Comparison of ENCODE assay signal across 12 cellular contexts in the genomic region with DNA sequence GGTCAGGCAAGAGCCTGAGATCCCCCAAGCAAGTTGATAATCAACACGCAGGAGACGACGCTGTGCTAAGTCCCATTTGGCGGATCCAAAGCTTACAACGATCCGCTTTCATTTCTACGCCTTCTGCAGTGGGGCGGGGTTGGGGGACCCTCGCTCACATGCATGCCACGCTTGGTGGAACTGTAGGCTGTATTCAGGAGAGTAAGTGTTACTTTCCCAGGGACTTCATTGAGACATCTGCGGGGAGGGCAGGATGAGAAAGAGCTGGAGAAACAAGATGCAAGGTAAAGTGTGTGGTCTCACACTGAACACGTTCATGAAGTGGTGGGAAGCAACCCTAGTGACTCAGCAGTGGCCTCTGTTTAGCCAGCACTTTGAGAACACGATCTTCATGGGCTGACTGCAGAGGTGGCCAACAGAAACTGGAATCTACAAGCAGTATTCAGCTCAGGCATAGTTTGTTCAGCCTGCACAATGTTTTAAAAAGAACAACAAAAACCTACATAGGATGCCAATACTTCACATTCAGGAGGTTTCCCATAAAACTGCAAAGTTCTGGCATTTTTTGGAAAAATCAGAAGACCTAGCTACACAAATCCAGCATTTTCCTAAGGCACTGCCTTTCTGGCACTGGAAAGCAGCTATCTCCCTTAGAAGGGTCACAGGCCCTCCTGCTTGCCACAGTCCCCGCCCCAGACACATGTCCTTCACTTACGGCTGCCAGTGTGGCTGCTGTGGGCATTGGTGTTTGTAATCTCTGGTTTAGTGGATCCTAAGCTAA.
A peak's percentile ranks its signal among the peaks of the same experiment; 100 is the strongest.
DNase-seq lines count a peak whose midpoint lies in the region; ATAC-seq, FAIRE-seq and TF ChIP-seq lines count a peak whose summit lies in the region.
"Had no signal": no experiment of that assay in that cellular context is flagged by ENCODE, and none has a peak within 500 bp of the region (broad histone marks: within the 10 kb centered on the region; RNA-seq: fewer than 3 reads in every experiment).

No MANE protein-coding gene starts in this region.

- H3K79me1 ChIP-seq in mesendoderm (ENCODE audit: low read length) (peaks cover 4% of the 10 kb centered on the region), mesenchymal stem cell (replicated peaks; ENCODE audit: low read length, poor library complexity, severe bottlenecking) (no peaks in the 10 kb centered on the region)

- H3K9me3 ChIP-seq in liver (ENCODE audit: control insufficient read depth in 4 of 4, low read length in 3 of 4) (no peaks in the 10 kb centered on the region), HepG2 (ENCODE audit: low read length) (no peaks in the 10 kb centered on the region), upper lobe of left lung (no peaks in the 10 kb centered on the region), mesenchymal stem cell (ENCODE audit: control insufficient read depth, low read length) (no peaks in the 10 kb centered on the region)

- H4K91ac ChIP-seq in mesenchymal stem cell (ENCODE audit: low read length) = no peak overlapping the region

- intact Hi-C loops in HepG2 (cut with micrococcal nuclease; ENCODE audit: unreplicated experiment) = no loop called here

- H3K9me3 Mint-ChIP-seq in activated naive CD8-positive, alpha-beta T cell treated with anti-CD3 and anti-CD28 coated beads for 36 hours = peaks cover 6% of the 10 kb centered on the region

- POLR2A ChIA-PET in HepG2 (lab: Yijun Ruan, JAX) = no interaction called here

- H3K27ac Mint-ChIP-seq in activated naive CD8-positive, alpha-beta T cell treated with anti-CD3 and anti-CD28 coated beads for 36 hours = peak overlapping the region; percentile 95

- no peak overlapping the region for H2BK120ac ChIP-seq in mesendoderm (ENCODE audit: low read depth, low read length)
- no peak overlapping the region for H2BK120ac ChIP-seq in mesenchymal stem cell (ENCODE audit: low read depth, low read length)

- BruUV-seq in HepG2 (replicated peaks; lab: Mats Ljungman, UMichigan) = no TSS peak

- H2BK5ac ChIP-seq in mesendoderm (ENCODE audit: low read length) (no peak overlapping the region), mesenchymal stem cell (ENCODE audit: low read depth, low read length, poor library complexity, severe bottlenecking) (no peak overlapping the region)

- H3K27ac ChIP-seq in liver (ENCODE audit: low read depth in 1 of 2, low read length in 2 of 2) (peak overlapping the region; percentile 15 to 67), HepG2 (ENCODE audit: extremely low read length, insufficient read depth, low read length) (no peak overlapping the region), mesendoderm (ENCODE audit: low read depth, low read length) (no peak overlapping the region), upper lobe of left lung (peak overlapping the region; percentile 66 to 81 (median 73)), mesenchymal stem cell (ENCODE audit: low read length, poor library complexity, severe bottlenecking) (no peak overlapping the region)

- no peak overlapping the region for H3K23ac ChIP-seq in mesendoderm (ENCODE audit: low read length)
- no peak overlapping the region for H3K23ac ChIP-seq in mesenchymal stem cell (ENCODE audit: low read length in 2 of 2)

- H2AK5ac ChIP-seq in mesendoderm (ENCODE audit: low read length) = no peak overlapping the region
- no peak overlapping the region for H2AK5ac ChIP-seq in mesenchymal stem cell (ENCODE audit: low read length, severe bottlenecking)

- H4K8ac ChIP-seq in mesendoderm (ENCODE audit: low read depth, low read length) = no peak overlapping the region
- H4K8ac ChIP-seq in mesenchymal stem cell (ENCODE audit: low read length) = no peak overlapping the region

- peaks cover 17% of the 10 kb centered on the region for H3K36me3 Mint-ChIP-seq in activated naive CD8-positive, alpha-beta T cell treated with anti-CD3 and anti-CD28 coated beads for 36 hours

- WGBS in liver = 69% methylated on average over 15 of the region's 15 CpGs
- 49% methylated on average over 15 of the region's 15 CpGs for WGBS in HepG2 (ENCODE audit: low lambda C conversion rate)
- WGBS in mesendoderm (ENCODE audit: extremely low coverage, insufficient coverage, low lambda C conversion rate) = no CpG with 5 or more reads among the region's 15 CpGs
- WGBS in upper lobe of left lung, 2 donors = 78 to 84% methylated on average over 14 to 15 of the region's 15 CpGs
- 80% methylated on average over 15 of the region's 15 CpGs for WGBS in mesenchymal stem cell

- CTCF ChIA-PET in HepG2 (lab: Yijun Ruan, JAX; ENCODE audit: low intra/inter-chr PET ratio, low total read pairs) = no interaction called here

- no peak overlapping the region for H3K18ac ChIP-seq in mesendoderm (ENCODE audit: low read length)
- H3K18ac ChIP-seq in mesenchymal stem cell (ENCODE audit: low read depth in 1 of 2, low read length in 2 of 2) = no peak overlapping the region

- H3K14ac ChIP-seq in mesenchymal stem cell (ENCODE audit: low read length in 2 of 2) = no peak overlapping the region

- H3K79me2 ChIP-seq in HepG2 (ENCODE audit: insufficient read depth, low read length) = no peaks in the 10 kb centered on the region
- H3K79me2 ChIP-seq in mesendoderm (ENCODE audit: control insufficient read depth, insufficient read depth, low read length) = peaks cover 2% of the 10 kb centered on the region

- no peak for TF ChIP-seq RAD21 in liver (IDR thresholded peaks at IDR 0.05)
- TF ChIP-seq RAD21 in HepG2 (CRISPR knock-in tag; IDR thresholded peaks at IDR 0.05) = no peak

- in situ Hi-C loops in HepG2 (cut with HindIII; ENCODE audit: extremely low pct_ligation_motif_present, low pct_unique_long_range_greater_than_20kb) = no loop called here

- H3K4ac ChIP-seq in mesendoderm (ENCODE audit: low read depth, low read length) (no peak overlapping the region), mesenchymal stem cell (ENCODE audit: low read depth in 1 of 2, low read length in 2 of 2) (no peak overlapping the region)

- TF ChIP-seq POLR2A in HepG2 (IDR thresholded peaks at IDR 0.05; ENCODE audit: insufficient read depth in 1 of 2, low read depth in 2 of 2, low read length in 2 of 2) = no peak
- TF ChIP-seq POLR2A in upper lobe of left lung (IDR thresholded peaks at IDR 0.05) = no peak

- H3K36me3 ChIP-seq in liver (ENCODE audit: control insufficient read depth in 4 of 4, insufficient read depth in 3 of 4, low read depth in 1 of 4, low read length in 3 of 4) (no peaks in the 10 kb centered on the region), HepG2 (replicated peaks in 1 of 2; ENCODE audit: control insufficient read depth in 1 of 2, insufficient read depth in 2 of 2, low read length in 2 of 2) (no peaks in the 10 kb centered on the region), mesendoderm (ENCODE audit: control insufficient read depth, insufficient read depth, low read length) (no peaks in the 10 kb centered on the region), upper lobe of left lung (no peaks in the 10 kb centered on the region), mesenchymal stem cell (ENCODE audit: control insufficient read depth in 1 of 2, insufficient read depth in 2 of 2, low read depth in 1 of 2, low read length in 2 of 2) (no peaks in the 10 kb centered on the region)

- ATAC-seq in HepG2 = no peak
- ATAC-seq in upper lobe of left lung (ENCODE audit: low FRiP score in 2 of 2) = peak in 1 of 2 donors; percentile 33
- ATAC-seq in GM21529 (IDR thresholded peaks at IDR 0.05; ENCODE audit: unreplicated experiment) = no peak
- no peak for ATAC-seq in HG03025 (IDR thresholded peaks at IDR 0.05; ENCODE audit: low FRiP score, unreplicated experiment)

- TF ChIP-seq CTCF in liver (IDR thresholded peaks at IDR 0.05; ENCODE audit: low read depth, low read length, missing input control) = no peak
- no peak for TF ChIP-seq CTCF in HepG2 (CRISPR knock-in tag; IDR thresholded peaks at IDR 0.05)
- no peak for TF ChIP-seq CTCF in upper lobe of left lung (IDR thresholded peaks at IDR 0.05)

- no peaks in the 10 kb centered on the region for H3K27me3 ChIP-seq in liver (ENCODE audit: control insufficient read depth in 4 of 4, insufficient read depth in 4 of 4, low read length in 3 of 4)
- peaks cover 0 to 9% of the 10 kb centered on the region in 2 experiments; a peak in 1 of 5 replicates for H3K27me3 ChIP-seq in HepG2 (ENCODE audit: control insufficient read depth in 1 of 2, insufficient read depth in 2 of 2, low read length in 2 of 2)
- H3K27me3 ChIP-seq in mesendoderm (ENCODE audit: insufficient read depth, low read length, poor library complexity) = no peaks in the 10 kb centered on the region
- no peaks in the 10 kb centered on the region for H3K27me3 ChIP-seq in upper lobe of left lung
- H3K27me3 ChIP-seq in mesenchymal stem cell (ENCODE audit: control insufficient read depth in 1 of 2, insufficient read depth in 1 of 2, low read length in 2 of 2) = no peaks in the 10 kb centered on the region

- peaks cover 85% of the 10 kb centered on the region for H3K4me1 Mint-ChIP-seq in activated naive CD8-positive, alpha-beta T cell treated with anti-CD3 and anti-CD28 coated beads for 36 hours

- H3K9ac ChIP-seq in liver (ENCODE audit: low read depth in 1 of 2, low read length in 2 of 2) (peak overlapping the region in 1 of 2 donors; percentile 28), HepG2 (ENCODE audit: insufficient read depth, low read depth, low read length) (no peak overlapping the region), mesendoderm (ENCODE audit: low read length) (no peak overlapping the region), mesenchymal stem cell (ENCODE audit: low read length) (no peak overlapping the region)

- no peaks in the 10 kb centered on the region for H3K27me3 Mint-ChIP-seq in activated naive CD8-positive, alpha-beta T cell treated with anti-CD3 and anti-CD28 coated beads for 36 hours

- TF ChIP-seq EP300 in HepG2 (IDR thresholded peaks at IDR 0.05; ENCODE audit: low read depth in 2 of 2, low read length in 2 of 2) = no peak
- TF ChIP-seq EP300 in HepG2 (CRISPR knock-in tag; IDR thresholded peaks at IDR 0.05; ENCODE audit: borderline replicate concordance) = no peak
- no peak for TF ChIP-seq EP300 in upper lobe of left lung (IDR thresholded peaks at IDR 0.05)

- H3K4me3 ChIP-seq in liver (ENCODE audit: low read depth in 1 of 3, low read length in 3 of 3) (no peak overlapping the region), HepG2 (replicated peaks in 1 of 3; ENCODE audit: insufficient read depth in 1 of 3, low read depth in 2 of 3, low read length in 3 of 3) (no peak overlapping the region), mesendoderm (ENCODE audit: low read length) (no peak overlapping the region), upper lobe of left lung (no peak overlapping the region), mesenchymal stem cell (ENCODE audit: insufficient read depth in 1 of 2, low read depth in 1 of 2, low read length in 2 of 2) (no peak overlapping the region)

- FAIRE-seq in HepG2 (lab: Jason Lieb, UNC) = no peak

- H3K4me3 Mint-ChIP-seq in activated naive CD8-positive, alpha-beta T cell treated with anti-CD3 and anti-CD28 coated beads for 36 hours = peak overlapping the region; percentile 83

- DNase-seq in HepG2 (ENCODE audit: low spot score) (no peak), mesendoderm (no peak), upper lobe of left lung (no peak), mesenchymal stem cell (no peak)
- DNase-seq in activated naive CD8-positive, alpha-beta T cell treated with anti-CD3 and anti-CD28 coated beads for 36 hours = no peak
- DNase-seq: erythroblast, NCI-H1694, occipital lobe, trophoblast cell had no signal

- H4K20me1 ChIP-seq in HepG2 (ENCODE audit: insufficient read depth, low read length) = no peaks in the 10 kb centered on the region

- H3K4me1 ChIP-seq in liver (ENCODE audit: control insufficient read depth in 4 of 4, insufficient read depth in 4 of 4, low read length in 3 of 4) (peaks cover 0 to 2% (median 0%) of the 10 kb centered on the region in 4 donors), HepG2 (ENCODE audit: insufficient read depth, low read length) (no peaks in the 10 kb centered on the region), mesendoderm (ENCODE audit: control insufficient read depth, low read depth, low read length) (peaks cover 21% of the 10 kb centered on the region), upper lobe of left lung (peaks cover 14 to 45% (median 29%) of the 10 kb centered on the region in 4 donors), mesenchymal stem cell (ENCODE audit: control insufficient read depth, insufficient read depth, low read depth, low read length) (no peaks in the 10 kb centered on the region)

- H2AFZ ChIP-seq in HepG2 (ENCODE audit: low read length) (no peak overlapping the region), mesenchymal stem cell (ENCODE audit: low read depth, low read length) (no peak overlapping the region)

- H2BK12ac ChIP-seq in mesenchymal stem cell (ENCODE audit: low read length in 2 of 2) = no peak overlapping the region

- H3K4me2 ChIP-seq in HepG2 (ENCODE audit: low read depth, low read length) (no peak overlapping the region), mesendoderm (ENCODE audit: low read length) (no peak overlapping the region), mesenchymal stem cell (ENCODE audit: low read length, poor library complexity, severe bottlenecking) (no peak overlapping the region)

- H2BK15ac ChIP-seq in mesendoderm (replicated peaks; ENCODE audit: low read depth) (no peak overlapping the region), mesenchymal stem cell (ENCODE audit: low read depth, poor library complexity, severe bottlenecking) (no peak overlapping the region)

- peak overlapping the region; percentile 20 for H3K56ac ChIP-seq in mesendoderm (ENCODE audit: low read length)

- H4K5ac ChIP-seq in mesendoderm (ENCODE audit: low read length) = no peak overlapping the region

Comparison
In these comparisons a context has a peak if more than half of its experiments do, and no peak if none do; other contexts are left out.
1. H3K27ac ChIP-seq: peak in liver (2 of 2) and upper lobe of left lung (4 of 4); none in HepG2 (single experiment), mesendoderm (single experiment) and mesenchymal stem cell (single experiment).